Comparison of ENCODE assay signal across 14 cellular contexts in the genomic region with DNA sequence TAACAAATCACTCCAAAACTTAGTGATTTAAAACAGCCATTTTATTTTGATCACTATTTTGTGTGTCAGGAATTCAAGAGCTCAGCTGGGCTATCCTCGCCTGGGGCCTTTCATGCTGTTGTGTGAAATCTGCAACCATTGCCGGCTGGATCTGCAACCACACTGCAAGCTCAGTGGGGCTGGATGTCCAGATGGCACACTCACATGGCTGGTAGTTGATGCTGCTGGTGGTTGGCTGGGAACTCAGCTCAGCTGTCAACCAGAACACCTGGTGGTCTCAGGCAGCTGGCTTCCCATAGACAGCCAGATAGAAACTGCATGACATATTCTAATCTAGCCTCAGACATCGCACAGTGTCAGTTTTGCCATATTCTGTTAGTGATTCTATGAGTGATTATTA. TPM values are rescaled to one million over a fixed set of nuclear protein-coding genes. Genes with fewer than 3 reads are reported as not detected.
DNase-seq lines count a peak whose midpoint lies in the region; ATAC-seq and TF ChIP-seq lines count a peak whose summit lies in the region.
"Had no signal": no experiment of that assay in that cellular context is flagged by ENCODE, and none has a peak within 500 bp of the region (broad histone marks: within the 10 kb centered on the region; RNA-seq: fewer than 3 reads in every experiment).

No MANE protein-coding gene starts in this region.

- DNase-seq in D341Med (ENCODE audit: low spot score): peak; percentile 50
- peak; percentile 70 for DNase-seq in NCI-H69 (lab: John Stamatoyannopoulos, UW)
- no peak for DNase-seq in CD14-positive monocyte (ENCODE audit: low spot score)
- no peak for DNase-seq in UCSD-AML1 (lab: John Stamatoyannopoulos, UW; ENCODE audit: unreplicated experiment)
- no peak for DNase-seq in activated gamma-delta T cell (lab: John Stamatoyannopoulos, UW)
- no peak for DNase-seq in NCI-H2196 treated with DMSO at 0.1 percent for 48 hours (lab: John Stamatoyannopoulos, UW; ENCODE audit: unreplicated experiment)
- DNase-seq: ACHN; activated CD4-positive, alpha-beta T cell treated with anti-CD3 and anti-CD28 coated beads for 4 hours; activated naive CD4-positive, alpha-beta T cell treated with anti-CD3 and anti-CD28 coated beads, Interleukin-2, amount 10 ng/mL, durations not matched to agents 7 days and 5 days; NCI-H1436; ovary; stimulated activated CD4-positive, alpha-beta T cell treated with anti-CD3 and anti-CD28 coated beads, Interleukin-4, amount 100 ng/mL, for 24 hours had no signal

- H3K36me3 Mint-ChIP-seq in CD14-positive monocyte: peaks cover 20 to 38% of the 10 kb centered on the region in 2 donors

- no peaks in the 10 kb centered on the region for H3K9me3 Mint-ChIP-seq in CD14-positive monocyte
- H3K9me3 Mint-ChIP-seq: activated naive CD4-positive, alpha-beta T cell treated with anti-CD3 and anti-CD28 coated beads, Interleukin-2, amount 10 ng/mL, durations not matched to agents 7 days and 5 days had no signal

- H3K27me3 Mint-ChIP-seq in CD14-positive monocyte (ENCODE audit: low read depth in 3 of 3): no peaks in the 10 kb centered on the region
- H3K27me3 Mint-ChIP-seq: activated naive CD4-positive, alpha-beta T cell treated with anti-CD3 and anti-CD28 coated beads, Interleukin-2, amount 10 ng/mL, durations not matched to agents 7 days and 5 days had no signal

- H3K27ac Mint-ChIP-seq in CD14-positive monocyte: peak overlapping the region in 2 of 7 donors; percentile 18 to 19
- H3K27ac Mint-ChIP-seq: activated naive CD4-positive, alpha-beta T cell treated with anti-CD3 and anti-CD28 coated beads, Interleukin-2, amount 10 ng/mL, durations not matched to agents 7 days and 5 days had no signal

- H3K4me3 Mint-ChIP-seq in CD14-positive monocyte: no peak overlapping the region
- H3K4me3 Mint-ChIP-seq: activated naive CD4-positive, alpha-beta T cell treated with anti-CD3 and anti-CD28 coated beads, Interleukin-2, amount 10 ng/mL, durations not matched to agents 7 days and 5 days had no signal

- no peak for TF ChIP-seq CTCF in CD14-positive monocyte (IDR thresholded peaks at IDR 0.05)

- intact Hi-C loops in CD14-positive monocyte (cut with micrococcal nuclease): no loop called here

- ATAC-seq in GM19467 (IDR thresholded peaks at IDR 0.05; ENCODE audit: unreplicated experiment) (peak; percentile 76), HG03095 (IDR thresholded peaks at IDR 0.05; ENCODE audit: unreplicated experiment) (peak; percentile 52)

- H3K4me1 Mint-ChIP-seq in CD14-positive monocyte: peaks cover 53% of the 10 kb centered on the region

RNA-seq across cellular contexts. Expression of a gene that starts 30.6 kb away (rescaled TPM):
- polyA plus RNA-seq in CD14-positive monocyte: 1 to 10 TPM in 1 of 2 donors, under 1 TPM in 1; 0.81 to 1.3 TPM

Comparison
In these comparisons a context has a peak if more than half of its experiments do, and no peak if none do; other contexts are left out.
1. DNase-seq: peak in D341Med (single experiment) and NCI-H69 (single experiment); none in CD14-positive monocyte (single experiment), UCSD-AML1 (single experiment), activated gamma-delta T cell (single experiment) and NCI-H2196 treated with DMSO at 0.1 percent for 48 hours (single experiment).